Comparison of ENCODE assay signal across 7 cellular contexts in genomic region chr12:56152132-56152755, GRCh38.
A peak's percentile ranks its signal among the peaks of the same experiment; 100 is the strongest.
DNase-seq lines count a peak whose midpoint lies in the region; ATAC-seq and TF ChIP-seq lines count a peak whose summit lies in the region.

MYL6B (plus strand) TSS chr12:56152587; CDS start chr12:56153919, 1,332 bp downstream.

- in situ Hi-C loops in astrocyte of the cerebellum (cut with HindIII; ENCODE audit: low sequenced_read_pairs), result no loop called here

- H3K4me3 ChIP-seq in astrocyte of the cerebellum (ENCODE audit: low read depth, low read length) (peak within 1 kb of the TSS; percentile 75), retinal pigment epithelial cell (ENCODE audit: low read length) (peak within 1 kb of the TSS; percentile 82)

- peak; percentile 89 for ATAC-seq in GM18511 (IDR thresholded peaks at IDR 0.05; ENCODE audit: unreplicated experiment)
- peak; percentile 73 for ATAC-seq in HG03025 (IDR thresholded peaks at IDR 0.05; ENCODE audit: low FRiP score, unreplicated experiment)

- TF ChIP-seq CTCF in astrocyte of the cerebellum (IDR thresholded peaks at IDR 0.05; ENCODE audit: low read depth, low read length, missing control alignments) (no peak), retinal pigment epithelial cell (conservative IDR thresholded peaks at IDR 0.05; ENCODE audit: low read depth, low read length) (no peak)

- peak; percentile 88 to 92 for DNase-seq in NCI-H2081 (lab: John Stamatoyannopoulos, UW)
- DNase-seq in T-helper 9 cell, result peak; percentile 91
- peak; percentile 79 for DNase-seq in astrocyte of the cerebellum (ENCODE audit: low read depth)
- peak; percentile 79 to 81 for DNase-seq in hippocampal formation (lab: John Stamatoyannopoulos, UW)
- DNase-seq in retinal pigment epithelial cell (ENCODE audit: low read depth), result peak; percentile 63

Comparison
In these comparisons a context has a peak if more than half of its experiments do, and no peak if none do; other contexts are left out.
1. Peak in every context shown above with its lines: DNase-seq, ATAC-seq and H3K4me3 ChIP-seq.